10 cellular contexts compared by ENCODE assay signal in genomic region chr4:5012477-5012876, GRCh38. TPM values are rescaled to one million over a fixed set of nuclear protein-coding genes. Genes with fewer than 3 reads are reported as not detected.
"Had no signal": no experiment of that assay in that cellular context is flagged by ENCODE, and none has a peak within 500 bp of the region (broad histone marks: within the 10 kb centered on the region; RNA-seq: fewer than 3 reads in every experiment).

No MANE protein-coding gene starts in this region.

- H3K4me1 ChIP-seq: HAP-1 had no signal

- H3K27ac Mint-ChIP-seq: HFFc6 had no signal

- H3K27ac ChIP-seq: GM23248, HL-60 had no signal

- H2AFZ ChIP-seq: GM23248 had no signal

- H3K36me3 ChIP-seq: HAP-1 had no signal

- H3K9me3 ChIP-seq: HAP-1 had no signal

- H3K4me3 ChIP-seq: GM23248, HAP-1, K562 had no signal

- H3K9me3 Mint-ChIP-seq: HFFc6 had no signal

- H3K4me3 Mint-ChIP-seq: HFFc6 had no signal

- DNase-seq: GM23248, GOT3, H7, HFFc6, IMR-90, KG1 had no signal

- ATAC-seq: HCT116, K562 had no signal

- FAIRE-seq: K562 had no signal

- H3K9ac ChIP-seq: GM23248 had no signal

RNA-seq across cellular contexts. Expression of gene CYTL1, which starts 6.8 kb away (rescaled TPM):
- total RNA-seq: GM23248, HFFc6, K562 had no signal
- polyA plus RNA-seq: K562 had no signal
